8 cellular contexts compared by ENCODE assay signal in the genomic region with DNA sequence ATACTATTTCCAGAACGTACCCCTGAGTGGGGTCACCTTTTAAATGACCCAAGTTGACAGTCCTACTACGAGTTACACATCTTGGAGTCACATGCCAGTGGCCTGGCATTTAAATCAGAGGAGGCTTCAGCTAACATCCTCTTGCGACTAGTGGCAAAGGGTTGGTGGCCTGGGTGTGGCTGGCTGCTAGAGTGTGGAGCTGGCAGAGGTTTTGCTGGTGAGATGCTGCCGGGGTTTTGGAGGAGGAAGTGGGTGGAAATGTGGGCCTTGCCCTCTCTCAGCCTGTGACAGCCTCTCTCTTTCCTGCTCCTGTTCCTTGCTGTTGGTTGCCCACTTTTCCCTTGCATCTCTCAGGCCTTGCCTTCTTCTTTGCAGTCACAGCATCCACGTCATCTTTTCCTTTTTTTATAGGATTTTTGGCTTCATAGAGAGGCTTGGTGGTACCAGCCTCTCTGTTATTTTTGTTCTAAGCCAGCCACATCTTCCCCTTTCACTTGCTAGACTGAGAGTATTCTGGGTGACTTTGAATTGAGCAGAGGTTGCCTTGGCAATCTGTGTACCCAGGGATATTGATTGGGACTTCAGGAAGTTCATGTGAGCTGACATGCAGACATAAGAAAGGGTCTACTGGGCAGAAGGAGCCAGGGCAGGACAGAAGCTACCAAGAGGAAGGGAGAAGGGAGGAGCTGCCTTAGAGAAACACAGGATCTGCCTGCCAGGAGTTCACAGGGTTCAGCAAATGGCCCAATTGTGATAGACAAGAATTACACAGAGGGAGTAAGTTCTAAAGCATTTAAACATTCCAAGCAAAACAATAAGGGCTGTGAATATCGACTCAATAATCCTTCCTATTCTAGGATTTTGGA. TPM values are rescaled to one million over a fixed set of nuclear protein-coding genes. Genes with fewer than 3 reads are reported as not detected.
A peak's percentile ranks its signal among the peaks of the same experiment; 100 is the strongest.
DNase-seq lines count a peak whose midpoint lies in the region; ATAC-seq and TF ChIP-seq lines count a peak whose summit lies in the region.

No MANE protein-coding gene starts in this region.

- TF ChIP-seq CTCF in HL-60 (IDR thresholded peaks at IDR 0.05; ENCODE audit: insufficient read depth, low read length) (no peak), lung (IDR thresholded peaks at IDR 0.05; ENCODE audit: control extremely low read depth, extremely low read depth) (no peak), foreskin fibroblast (IDR thresholded peaks at IDR 0.05; ENCODE audit: low read depth, low read length) (no peak)

- H3K4me1 Mint-ChIP-seq in CD4-positive, alpha-beta memory T cell, result peaks cover 53 to 80% (median 70%) of the 10 kb centered on the region in 4 donors

- 47 to 54% methylated on average over 6 of the region's 6 CpGs for WGBS in lung, 2 donors

- POLR2A ChIA-PET in CD4-positive, alpha-beta memory T cell (lab: Charles Lee; ENCODE audit: partially characterized antibody), result interaction anchor here (0.7 to 8.3 kb wide), 20 partner anchors 8 to 217 kb away, joined by 3 to 134 read pairs (median 5); partner anchors contain the start of gene CDC42EP3

- no peaks in the 10 kb centered on the region for H3K9me3 ChIP-seq in CD4-positive, alpha-beta memory T cell (ENCODE audit: control insufficient read depth in 1 of 2, low read length in 2 of 2)
- no peaks in the 10 kb centered on the region for H3K9me3 ChIP-seq in lung (ENCODE audit: control insufficient read depth in 2 of 2, insufficient read depth in 1 of 2, low read length in 1 of 2)

- peaks cover 72% of the 10 kb centered on the region for H3K4me1 ChIP-seq in CD4-positive, alpha-beta memory T cell (ENCODE audit: insufficient read depth, low read length)
- H3K4me1 ChIP-seq in lung (ENCODE audit: control insufficient read depth in 2 of 2, insufficient read depth in 2 of 2, low read length in 2 of 2), result peaks cover 6 to 9% of the 10 kb centered on the region in 2 donors

- peaks cover 0 to 1% (median 0%) of the 10 kb centered on the region in 8 donors for H3K9me3 Mint-ChIP-seq in CD4-positive, alpha-beta memory T cell

- no peaks in the 10 kb centered on the region for H3K36me3 ChIP-seq in CD4-positive, alpha-beta memory T cell (ENCODE audit: insufficient read depth, low read length)
- H3K36me3 ChIP-seq in lung (ENCODE audit: control insufficient read depth in 2 of 2, insufficient read depth in 2 of 2, low read length in 2 of 2), result no peaks in the 10 kb centered on the region

- H3K36me3 Mint-ChIP-seq in CD4-positive, alpha-beta memory T cell, result peaks cover 11 to 26% of the 10 kb centered on the region in 2 donors

- CTCF ChIA-PET in CD4-positive, alpha-beta memory T cell (lab: Charles Lee; ENCODE audit: partially characterized antibody), result interaction anchor here (0.8 to 3.1 kb wide), 9 partner anchors 8 to 41 kb away, joined by 3 to 14 read pairs (median 4); no protein-coding TSS in a partner anchor

- H3K4me3 ChIP-seq in CD4-positive, alpha-beta memory T cell (ENCODE audit: low read length in 2 of 2), result no peak overlapping the region
- H3K4me3 ChIP-seq in HL-60 (replicated peaks; ENCODE audit: insufficient read depth, low read length), result no peak overlapping the region
- H3K4me3 ChIP-seq in lung, result no peak overlapping the region
- no peak overlapping the region for H3K4me3 ChIP-seq in foreskin fibroblast (ENCODE audit: low read depth in 1 of 2, low read length in 2 of 2)

- no peaks in the 10 kb centered on the region for H3K27me3 Mint-ChIP-seq in CD4-positive, alpha-beta memory T cell

- H3K4me3 Mint-ChIP-seq in CD4-positive, alpha-beta memory T cell, result peak overlapping the region in 7 of 8 donors; percentile 26 to 76 (median 74)

- H3K27ac Mint-ChIP-seq in CD4-positive, alpha-beta memory T cell, result peak overlapping the region; percentile 90 to 97 (median 96)

- intact Hi-C loops in CD4-positive, alpha-beta memory T cell (cut with micrococcal nuclease), result loop anchor here (1.0 to 5.0 kb wide), 6 partner anchors 10 to 79 kb away; partner anchors contain the start of gene CDC42EP3

- H3K27me3 ChIP-seq in CD4-positive, alpha-beta memory T cell (ENCODE audit: insufficient read depth, low read length), result no peaks in the 10 kb centered on the region
- H3K27me3 ChIP-seq in HL-60 (ENCODE audit: insufficient read depth, poor library complexity, severe bottlenecking) (no peaks in the 10 kb centered on the region), lung (ENCODE audit: control insufficient read depth, insufficient read depth) (no peaks in the 10 kb centered on the region)

- DNase-seq in CD4-positive, alpha-beta memory T cell, result peak; percentile 73 to 81 (median 77)
- peak; percentile 35 to 87 for DNase-seq in HL-60 (ENCODE audit: low read depth in 1 of 2, low spot score in 1 of 2)
- peak; percentile 62 for DNase-seq in activated T-helper 1 cell treated with Interleukin-2 at 50 U/mL for 16 hours (ENCODE audit: low read depth)
- no peak for DNase-seq in lung (ENCODE audit: low spot score)
- no peak for DNase-seq in NCI-H1417 treated with DMSO at 0.1 percent for 48 hours (lab: John Stamatoyannopoulos, UW)
- no peak for DNase-seq in foreskin fibroblast

- H3K27ac ChIP-seq in CD4-positive, alpha-beta memory T cell (ENCODE audit: low read depth, low read length), result peak overlapping the region; percentile 37
- H3K27ac ChIP-seq in HL-60 (replicated peaks) (peak overlapping the region; percentile 68), lung (ENCODE audit: low read depth in 1 of 2, low read length in 1 of 2) (peak overlapping the region in 1 of 2 donors; percentile 58)

- ATAC-seq in lung (ENCODE audit: insufficient read depth, low FRiP score), result peak; percentile 43
- ATAC-seq in GM19328 (IDR thresholded peaks at IDR 0.05; ENCODE audit: unreplicated experiment), result no peak
- no peak for ATAC-seq in HG03280 (IDR thresholded peaks at IDR 0.05; ENCODE audit: unreplicated experiment)

RNA-seq across cellular contexts. Expression of gene CDC42EP3, which starts 55.4 kb away (rescaled TPM):
- total RNA-seq in CD4-positive, alpha-beta memory T cell, result 10 to 100 TPM; 56.1 to 60.9 TPM
- 100 to 1,000 TPM in 1 of 2 donors, 10 to 100 TPM in 1; 59.3 to 107 TPM for polyA plus RNA-seq in CD4-positive, alpha-beta memory T cell
- 10 to 100 TPM; 38.7 to 59.0 TPM for total RNA-seq in lung
- 10 to 100 TPM; 22.9 to 37.4 TPM for polyA plus RNA-seq in lung

Comparison
In these comparisons a context has a peak if more than half of its experiments do, and no peak if none do; other contexts are left out.
1. DNase-seq: peak in CD4-positive, alpha-beta memory T cell (5 of 5), HL-60 (2 of 2) and activated T-helper 1 cell treated with Interleukin-2 at 50 U/mL for 16 hours (single experiment); none in lung (single experiment), NCI-H1417 treated with DMSO at 0.1 percent for 48 hours (single experiment) and foreskin fibroblast (0 of 2).